Comparison of ENCODE assay signal across 1 cellular context in genomic region chr10:21516270-21517131, GRCh38.
TF ChIP-seq lines count a peak whose summit lies in the region.

No MANE protein-coding gene starts in this region.

TF ChIP-seq in HepG2, 621 proteins besides CTCF, POLR2A, EP300 and RAD21 (continued from another document and continues in another):
- peak; percentile 61 for TF ChIP-seq POGK (CRISPR knock-in tag; conservative IDR thresholded peaks at IDR 0.05)
- no peak for TF ChIP-seq TFDP1 (CRISPR knock-in tag; IDR thresholded peaks at IDR 0.05; ENCODE audit: borderline replicate concordance)
- TF ChIP-seq KDM1A (CRISPR knock-in tag; IDR thresholded peaks at IDR 0.05) = no peak
- no peak for TF ChIP-seq STAG1 (CRISPR knock-in tag; IDR thresholded peaks at IDR 0.05)
- no peak for TF ChIP-seq ZBTB14 (CRISPR knock-in tag; IDR thresholded peaks at IDR 0.05)
- TF ChIP-seq PCBP2 (optimal IDR thresholded peaks at IDR 0.05; ENCODE audit: low read depth, low read length, poor library complexity, severe bottlenecking) = no peak
- no peak for TF ChIP-seq ZIK1 (CRISPR knock-in tag; IDR thresholded peaks at IDR 0.05; ENCODE audit: borderline replicate concordance, low read depth)
- TF ChIP-seq KDM5A (IDR thresholded peaks at IDR 0.05; ENCODE audit: borderline replicate concordance, low read length) = no peak
- TF ChIP-seq ZNF282 (IDR thresholded peaks at IDR 0.05; ENCODE audit: partially characterized antibody) = no peak
- TF ChIP-seq ZNF350 (CRISPR knock-in tag; IDR thresholded peaks at IDR 0.05; ENCODE audit: borderline replicate concordance, low read depth) = peak; percentile 28; the same call in 1 of the 2 replicates
- TF ChIP-seq SALL1 (CRISPR knock-in tag; IDR thresholded peaks at IDR 0.05) = peak; percentile 67
- no peak for TF ChIP-seq ZSCAN12 (CRISPR knock-in tag; IDR thresholded peaks at IDR 0.05)
- no peak for TF ChIP-seq KMT2B (CRISPR knock-in tag; IDR thresholded peaks at IDR 0.05)
- TF ChIP-seq MXD3 (CRISPR knock-in tag; IDR thresholded peaks at IDR 0.05) = no peak
- no peak for TF ChIP-seq ZNF550 (CRISPR knock-in tag; IDR thresholded peaks at IDR 0.05; ENCODE audit: borderline replicate concordance)
- TF ChIP-seq TARDBP (CRISPR knock-in tag; IDR thresholded peaks at IDR 0.05) = 0 out of 2 replicates have a peak, but pooled peaks have one; percentile 17
- TF ChIP-seq REL (CRISPR knock-in tag; conservative IDR thresholded peaks at IDR 0.05) = no peak
- TF ChIP-seq PCBP1 (IDR thresholded peaks at IDR 0.05; ENCODE audit: borderline replicate concordance, low read depth, low read length) = peak; percentile 84; the same call in 1 of the 2 replicates
- TF ChIP-seq ARID5B (CRISPR knock-in tag; IDR thresholded peaks at IDR 0.05) = no peak
- no peak for TF ChIP-seq NCOR1 (IDR thresholded peaks at IDR 0.05; ENCODE audit: borderline replicate concordance, low read length)
- no peak for TF ChIP-seq ZFP1 (CRISPR knock-in tag; IDR thresholded peaks at IDR 0.05)
- no peak for TF ChIP-seq ZNF652 (CRISPR knock-in tag; IDR thresholded peaks at IDR 0.05; ENCODE audit: borderline replicate concordance, low read depth)
- no peak for TF ChIP-seq KDM6A (CRISPR knock-in tag; IDR thresholded peaks at IDR 0.05; ENCODE audit: low read depth)
- TF ChIP-seq RNF219 (CRISPR knock-in tag; IDR thresholded peaks at IDR 0.05) = no peak
- TF ChIP-seq ZNF570 (CRISPR knock-in tag; IDR thresholded peaks at IDR 0.05; ENCODE audit: borderline replicate concordance) = no peak
- no peak for TF ChIP-seq ZNF513 (CRISPR knock-in tag; conservative IDR thresholded peaks at IDR 0.05)
- no peak for TF ChIP-seq TRIM24 (CRISPR knock-in tag; IDR thresholded peaks at IDR 0.05)
- TF ChIP-seq HNF1A (IDR thresholded peaks at IDR 0.05; ENCODE audit: low read depth) = no peak
- TF ChIP-seq HNF1A (CRISPR knock-in tag; IDR thresholded peaks at IDR 0.05; ENCODE audit: borderline replicate concordance) = no peak
- TF ChIP-seq GTF2F1 (IDR thresholded peaks at IDR 0.05; ENCODE audit: low read length) = no peak
- no peak for TF ChIP-seq NFYB (CRISPR knock-in tag; IDR thresholded peaks at IDR 0.05)
- no peak for TF ChIP-seq SMARCE1 (IDR thresholded peaks at IDR 0.05; ENCODE audit: borderline replicate concordance)
- no peak for TF ChIP-seq NR2C2 (CRISPR knock-in tag; IDR thresholded peaks at IDR 0.05; ENCODE audit: borderline replicate concordance)
- no peak for TF ChIP-seq ZNF512 (CRISPR knock-in tag; IDR thresholded peaks at IDR 0.05)
- no peak for TF ChIP-seq PLRG1 (conservative IDR thresholded peaks at IDR 0.05)
- peak; percentile 86 for TF ChIP-seq ZNF687 (CRISPR knock-in tag; IDR thresholded peaks at IDR 0.05)
- TF ChIP-seq MBNL3 (CRISPR knock-in tag; conservative IDR thresholded peaks at IDR 0.05) = no peak
- TF ChIP-seq IKZF1 (IDR thresholded peaks at IDR 0.05) = no peak
